19 cellular contexts compared by ENCODE assay signal in genomic region chr20:61762886-61763739, GRCh38.
"Had no signal": no experiment of that assay in that cellular context is flagged by ENCODE, and none has a peak within 500 bp of the region (broad histone marks: within the 10 kb centered on the region; RNA-seq: fewer than 3 reads in every experiment).

No MANE protein-coding gene starts in this region.

- H3K27me3 Mint-ChIP-seq: dendritic cell treated with granulocyte-macrophage colony-stimulating factor and Interleukin-4, amounts not matched to agents 40 ng/mL and 50 ng/mL, for 4 days; natural killer cell treated with Interleukin-12 subunit alpha and Interleukin-12 subunit beta and Interleukin-15 and Interleukin-18, amount 100 ng/mL, for 72 hours had no signal

- DNase-seq: effector memory CD8-positive, alpha-beta T cell; esophagus squamous epithelium; foreskin fibroblast; immature natural killer cell; left ventricle myocardium inferior; mesenchymal stem cell; midbrain; occipital lobe; small intestine; stimulated activated CD4-positive, alpha-beta T cell treated with anti-CD3 and anti-CD28 coated beads, Interleukin-2, amount 100 ng/mL, for 48 hours; stimulated activated naive CD4-positive, alpha-beta T cell treated with Interleukin-2 at 50 U/mL for 16 hours; thyroid gland; uterus had no signal

- H3K36me3 Mint-ChIP-seq: immature natural killer cell; natural killer cell treated with Interleukin-12 subunit alpha and Interleukin-12 subunit beta and Interleukin-15 and Interleukin-18, amount 100 ng/mL, for 72 hours; neural progenitor cell had no signal

- H3K36me3 ChIP-seq: esophagus squamous epithelium, gastroesophageal sphincter, left ventricle myocardium inferior, neural progenitor cell, thyroid gland, upper lobe of left lung, uterus had no signal

- H3K4me3 Mint-ChIP-seq: dendritic cell treated with granulocyte-macrophage colony-stimulating factor and Interleukin-4, amounts not matched to agents 40 ng/mL and 50 ng/mL, for 4 days; effector memory CD8-positive, alpha-beta T cell; immature natural killer cell; natural killer cell treated with Interleukin-12 subunit alpha and Interleukin-12 subunit beta and Interleukin-15 and Interleukin-18, amount 100 ng/mL, for 72 hours; neural progenitor cell had no signal

- ATAC-seq: effector memory CD8-positive, alpha-beta T cell; gastroesophageal sphincter; natural killer cell treated with Interleukin-12 subunit alpha and Interleukin-12 subunit beta and Interleukin-15 and Interleukin-18, amount 100 ng/mL, for 72 hours had no signal

- H3K9me3 Mint-ChIP-seq: dendritic cell treated with granulocyte-macrophage colony-stimulating factor and Interleukin-4, amounts not matched to agents 40 ng/mL and 50 ng/mL, for 4 days; effector memory CD8-positive, alpha-beta T cell; natural killer cell treated with Interleukin-12 subunit alpha and Interleukin-12 subunit beta and Interleukin-15 and Interleukin-18, amount 100 ng/mL, for 72 hours; neural progenitor cell had no signal

- H3K4me3 ChIP-seq: esophagus squamous epithelium, gastroesophageal sphincter, left ventricle myocardium inferior, lung, neural progenitor cell, thyroid gland, upper lobe of left lung, uterus had no signal

- H3K27ac Mint-ChIP-seq: dendritic cell treated with granulocyte-macrophage colony-stimulating factor and Interleukin-4, amounts not matched to agents 40 ng/mL and 50 ng/mL, for 4 days; effector memory CD8-positive, alpha-beta T cell; natural killer cell treated with Interleukin-12 subunit alpha and Interleukin-12 subunit beta and Interleukin-15 and Interleukin-18, amount 100 ng/mL, for 72 hours; neural progenitor cell had no signal

- H3K4me1 Mint-ChIP-seq: immature natural killer cell had no signal

- H3K27me3 ChIP-seq: thyroid gland, upper lobe of left lung, uterus had no signal

- H3K4me1 ChIP-seq: esophagus squamous epithelium, gastroesophageal sphincter, left ventricle myocardium inferior, neural progenitor cell, thyroid gland, upper lobe of left lung, uterus had no signal

- H3K27ac ChIP-seq: esophagus squamous epithelium, gastroesophageal sphincter, left ventricle myocardium inferior, neural progenitor cell, thyroid gland, upper lobe of left lung, uterus had no signal

- H3K9me3 ChIP-seq: esophagus squamous epithelium, gastroesophageal sphincter, left ventricle myocardium inferior, thyroid gland, upper lobe of left lung, uterus had no signal

- H3K9ac ChIP-seq: neural progenitor cell had no signal
